Comparison of ENCODE assay signal across 8 cellular contexts in the genomic region with DNA sequence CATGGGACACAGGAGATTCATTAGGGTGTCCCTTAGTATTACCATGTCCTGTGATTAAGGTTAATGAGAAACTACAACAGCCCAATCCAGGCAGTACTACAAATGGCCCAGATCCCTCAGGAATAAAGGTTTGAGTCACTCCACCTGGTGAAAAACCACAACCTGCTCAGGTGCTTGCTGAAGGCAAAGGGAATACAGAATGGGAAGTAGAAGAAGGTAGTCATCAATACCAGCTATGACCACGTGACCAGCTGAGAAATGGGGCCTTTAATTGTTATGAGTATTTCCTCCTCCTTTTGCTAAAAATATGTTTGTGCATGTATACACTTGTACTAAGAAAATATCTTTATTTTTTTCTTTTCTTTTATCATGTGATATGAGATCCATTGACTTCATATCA.
"Had no signal": no experiment of that assay in that cellular context is flagged by ENCODE, and none has a peak within 500 bp of the region (broad histone marks: within the 10 kb centered on the region; RNA-seq: fewer than 3 reads in every experiment).

No MANE protein-coding gene starts in this region.

- H2AFZ ChIP-seq: GM23248 had no signal

- H3K4me3 ChIP-seq: GM23248, HAP-1 had no signal

- H3K4me1 ChIP-seq: HAP-1 had no signal

- H3K27ac ChIP-seq: GM23248, HL-60 had no signal

- DNase-seq: GM23248, GOT3, H7, HFFc6, IMR-90 had no signal

- ATAC-seq: HCT116 had no signal

- H3K36me3 ChIP-seq: HAP-1 had no signal

- H3K9me3 ChIP-seq: HAP-1 had no signal

- H3K9ac ChIP-seq: GM23248 had no signal
